ENCODE assay signal across 1 cellular context in the genomic region with DNA sequence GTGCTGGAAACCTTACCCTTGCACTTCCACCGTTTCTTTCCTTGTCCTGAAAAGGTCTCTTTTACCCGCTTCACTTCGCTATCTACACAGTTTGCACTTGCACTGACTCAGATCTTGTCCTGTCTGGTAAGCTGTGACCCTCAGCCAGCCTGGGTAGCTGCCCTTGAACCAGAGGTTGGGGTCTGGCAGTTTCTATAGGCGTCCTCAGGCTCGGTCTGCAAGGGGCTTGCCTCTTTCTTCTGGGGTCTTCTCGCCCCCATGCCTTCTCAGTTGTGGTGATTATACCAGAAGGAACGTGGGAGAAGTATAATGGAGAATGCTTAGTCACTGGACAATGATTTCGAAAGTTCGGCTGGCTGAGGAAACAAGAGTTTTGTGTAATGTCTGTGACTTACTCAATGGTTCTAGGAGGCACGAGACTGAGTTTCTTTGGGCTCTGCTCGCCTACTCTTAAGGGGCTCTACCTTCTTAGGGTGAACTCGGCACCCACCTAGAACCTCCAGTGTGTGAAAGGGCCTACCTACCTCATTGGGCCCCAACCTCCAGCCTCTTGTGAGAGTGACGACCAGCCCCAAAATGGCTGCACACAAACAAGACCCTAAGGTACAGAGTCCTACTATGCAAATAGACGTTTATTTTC.
TF ChIP-seq lines count a peak whose summit lies in the region.

No MANE protein-coding gene starts in this region.

TF ChIP-seq in K562, 482 proteins besides CTCF, POLR2A, EP300 and RAD21 (continued from another document and continues in another):
- TF ChIP-seq ZNF79 (CRISPR knock-in tag; IDR thresholded peaks at IDR 0.05; ENCODE audit: low read depth) (0 out of 2 replicates have a peak, but pooled peaks have one; percentile 19), CC2D1A (IDR thresholded peaks at IDR 0.05) (no peak), EGR1 (conservative IDR thresholded peaks at IDR 0.05) (no peak), CREM (IDR thresholded peaks at IDR 0.05; ENCODE audit: low read depth) (no peak), ZNF764 (CRISPR knock-in tag; IDR thresholded peaks at IDR 0.05; ENCODE audit: low read depth) (no peak), CEBPG (CRISPR knock-in tag; IDR thresholded peaks at IDR 0.05) (0 out of 2 replicates have a peak, but pooled peaks have one; percentile 23), CEBPG (tag; conservative IDR thresholded peaks at IDR 0.05 in 1 of 2, IDR thresholded peaks at IDR 0.05 in 1 of 2) (peak in 1 of 2 experiments; percentile 70; a peak in 3 of 4 replicates), PHB2 (IDR thresholded peaks at IDR 0.05; ENCODE audit: low read depth) (no peak), YBX1 (IDR thresholded peaks at IDR 0.05) (no peak), ZEB2 (IDR thresholded peaks at IDR 0.05) (no peak), NFYB (IDR thresholded peaks at IDR 0.05; ENCODE audit: extremely low read depth, insufficient read length) (no peak), EP400 (IDR thresholded peaks at IDR 0.05) (no peak), NEUROD1 (IDR thresholded peaks at IDR 0.05; ENCODE audit: borderline replicate concordance, low read depth, low read length, partially characterized antibody) (peak; percentile 5), CSDE1 (IDR thresholded peaks at IDR 0.05) (no peak), DMBX1 (CRISPR knock-in tag; IDR thresholded peaks at IDR 0.05; ENCODE audit: borderline replicate concordance) (no peak), KAT7 (CRISPR knock-in tag; IDR thresholded peaks at IDR 0.05; ENCODE audit: borderline replicate concordance) (peak; percentile 15; the same call in 1 of the 2 replicates), ZNF717 (CRISPR knock-in tag; IDR thresholded peaks at IDR 0.05) (no peak), JUN (IDR thresholded peaks at IDR 0.05; ENCODE audit: borderline replicate concordance, low read depth, low read length) (no peak), JUN (CRISPR knock-in tag; IDR thresholded peaks at IDR 0.05; ENCODE audit: borderline replicate concordance) (no peak), USF1 (CRISPR knock-in tag; IDR thresholded peaks at IDR 0.05) (no peak), NR0B1 (IDR thresholded peaks at IDR 0.05; ENCODE audit: partially characterized antibody) (no peak), TCF7L2 (IDR thresholded peaks at IDR 0.05; ENCODE audit: low read depth, low read length) (no peak), ZNF282 (CRISPR knock-in tag; IDR thresholded peaks at IDR 0.05) (no peak), HMG20B (CRISPR knock-in tag; IDR thresholded peaks at IDR 0.05) (no peak), KAT8 (IDR thresholded peaks at IDR 0.05; ENCODE audit: low read depth) (no peak), MTA2 (IDR thresholded peaks at IDR 0.05; ENCODE audit: low read depth) (no peak), ZNF696 (CRISPR knock-in tag; conservative IDR thresholded peaks at IDR 0.05) (no peak), COPS2 (conservative IDR thresholded peaks at IDR 0.05) (no peak), PML (IDR thresholded peaks at IDR 0.05; ENCODE audit: low read length) (0 out of 2 replicates have a peak, but pooled peaks have one; percentile 18), L3MBTL2 (IDR thresholded peaks at IDR 0.05) (no peak), SMARCA4 (IDR thresholded peaks at IDR 0.05) (no peak), ZNF77 (CRISPR knock-in tag; IDR thresholded peaks at IDR 0.05) (no peak)
- TF ChIP-seq, protein P1, sequence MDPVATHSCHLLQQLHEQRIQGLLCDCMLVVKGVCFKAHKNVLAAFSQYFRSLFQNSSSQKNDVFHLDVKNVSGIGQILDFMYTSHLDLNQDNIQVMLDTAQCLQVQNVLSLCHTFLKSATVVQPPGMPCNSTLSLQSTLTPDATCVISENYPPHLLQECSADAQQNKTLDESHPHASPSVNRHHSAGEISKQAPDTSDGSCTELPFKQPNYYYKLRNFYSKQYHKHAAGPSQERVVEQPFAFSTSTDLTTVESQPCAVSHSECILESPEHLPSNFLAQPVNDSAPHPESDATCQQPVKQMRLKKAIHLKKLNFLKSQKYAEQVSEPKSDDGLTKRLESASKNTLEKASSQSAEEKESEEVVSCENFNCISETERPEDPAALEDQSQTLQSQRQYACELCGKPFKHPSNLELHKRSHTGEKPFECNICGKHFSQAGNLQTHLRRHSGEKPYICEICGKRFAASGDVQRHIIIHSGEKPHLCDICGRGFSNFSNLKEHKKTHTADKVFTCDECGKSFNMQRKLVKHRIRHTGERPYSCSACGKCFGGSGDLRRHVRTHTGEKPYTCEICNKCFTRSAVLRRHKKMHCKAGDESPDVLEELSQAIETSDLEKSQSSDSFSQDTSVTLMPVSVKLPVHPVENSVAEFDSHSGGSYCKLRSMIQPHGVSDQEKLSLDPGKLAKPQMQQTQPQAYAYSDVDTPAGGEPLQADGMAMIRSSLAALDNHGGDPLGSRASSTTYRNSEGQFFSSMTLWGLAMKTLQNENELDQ (CRISPR knock-in tag; IDR thresholded peaks at IDR 0.05; ENCODE audit: borderline replicate concordance): no peak
- TF ChIP-seq, protein P2, sequence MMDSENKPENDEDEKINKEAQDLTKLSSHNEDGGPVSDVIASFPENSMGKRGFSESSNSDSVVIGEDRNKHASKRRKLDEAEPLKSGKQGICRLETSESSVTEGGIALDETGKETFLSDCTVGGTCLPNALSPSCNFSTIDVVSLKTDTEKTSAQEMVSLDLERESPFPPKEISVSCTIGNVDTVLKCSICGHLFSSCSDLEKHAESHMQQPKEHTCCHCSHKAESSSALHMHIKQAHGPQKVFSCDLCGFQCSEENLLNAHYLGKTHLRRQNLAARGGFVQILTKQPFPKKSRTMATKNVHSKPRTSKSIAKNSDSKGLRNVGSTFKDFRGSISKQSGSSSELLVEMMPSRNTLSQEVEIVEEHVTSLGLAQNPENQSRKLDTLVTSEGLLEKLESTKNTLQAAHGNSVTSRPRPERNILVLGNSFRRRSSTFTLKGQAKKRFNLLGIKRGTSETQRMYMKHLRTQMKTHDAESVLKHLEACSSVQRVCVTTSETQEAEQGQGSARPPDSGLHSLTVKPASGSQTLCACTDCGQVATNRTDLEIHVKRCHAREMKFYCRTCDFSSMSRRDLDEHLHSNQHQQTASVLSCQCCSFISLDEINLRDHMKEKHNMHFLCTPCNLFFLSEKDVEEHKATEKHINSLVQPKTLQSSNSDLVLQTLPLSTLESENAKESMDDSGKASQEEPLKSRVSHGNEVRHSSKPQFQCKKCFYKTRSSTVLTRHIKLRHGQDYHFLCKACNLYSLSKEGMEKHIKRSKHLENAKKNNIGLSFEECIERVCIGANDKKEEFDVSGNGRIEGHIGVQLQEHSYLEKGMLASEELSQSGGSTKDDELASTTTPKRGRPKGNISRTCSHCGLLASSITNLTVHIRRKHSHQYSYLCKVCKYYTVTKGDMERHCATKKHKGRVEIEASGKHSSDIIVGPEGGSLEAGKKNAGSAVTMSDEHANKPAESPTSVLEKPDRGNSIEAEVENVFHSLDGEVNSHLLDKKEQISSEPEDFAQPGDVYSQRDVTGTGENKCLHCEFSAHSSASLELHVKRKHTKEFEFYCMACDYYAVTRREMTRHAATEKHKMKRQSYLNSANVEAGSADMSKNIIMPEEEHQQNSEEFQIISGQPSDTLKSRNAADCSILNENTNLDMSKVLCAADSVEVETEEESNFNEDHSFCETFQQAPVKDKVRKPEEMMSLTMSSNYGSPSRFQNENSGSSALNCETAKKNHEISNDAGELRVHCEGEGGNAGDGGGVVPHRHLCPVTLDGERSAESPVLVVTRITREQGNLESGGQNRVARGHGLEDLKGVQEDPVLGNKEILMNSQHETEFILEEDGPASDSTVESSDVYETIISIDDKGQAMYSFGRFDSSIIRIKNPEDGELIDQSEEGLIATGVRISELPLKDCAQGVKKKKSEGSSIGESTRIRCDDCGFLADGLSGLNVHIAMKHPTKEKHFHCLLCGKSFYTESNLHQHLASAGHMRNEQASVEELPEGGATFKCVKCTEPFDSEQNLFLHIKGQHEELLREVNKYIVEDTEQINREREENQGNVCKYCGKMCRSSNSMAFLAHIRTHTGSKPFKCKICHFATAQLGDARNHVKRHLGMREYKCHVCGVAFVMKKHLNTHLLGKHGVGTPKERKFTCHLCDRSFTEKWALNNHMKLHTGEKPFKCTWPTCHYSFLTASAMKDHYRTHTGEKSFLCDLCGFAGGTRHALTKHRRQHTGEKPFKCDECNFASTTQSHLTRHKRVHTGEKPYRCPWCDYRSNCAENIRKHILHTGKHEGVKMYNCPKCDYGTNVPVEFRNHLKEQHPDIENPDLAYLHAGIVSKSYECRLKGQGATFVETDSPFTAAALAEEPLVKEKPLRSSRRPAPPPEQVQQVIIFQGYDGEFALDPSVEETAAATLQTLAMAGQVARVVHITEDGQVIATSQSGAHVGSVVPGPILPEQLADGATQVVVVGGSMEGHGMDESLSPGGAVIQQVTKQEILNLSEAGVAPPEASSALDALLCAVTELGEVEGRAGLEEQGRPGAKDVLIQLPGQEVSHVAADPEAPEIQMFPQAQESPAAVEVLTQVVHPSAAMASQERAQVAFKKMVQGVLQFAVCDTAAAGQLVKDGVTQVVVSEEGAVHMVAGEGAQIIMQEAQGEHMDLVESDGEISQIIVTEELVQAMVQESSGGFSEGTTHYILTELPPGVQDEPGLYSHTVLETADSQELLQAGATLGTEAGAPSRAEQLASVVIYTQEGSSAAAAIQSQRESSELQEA (IDR thresholded peaks at IDR 0.05; ENCODE audit: low read depth): no peak
- TF ChIP-seq, protein P3, sequence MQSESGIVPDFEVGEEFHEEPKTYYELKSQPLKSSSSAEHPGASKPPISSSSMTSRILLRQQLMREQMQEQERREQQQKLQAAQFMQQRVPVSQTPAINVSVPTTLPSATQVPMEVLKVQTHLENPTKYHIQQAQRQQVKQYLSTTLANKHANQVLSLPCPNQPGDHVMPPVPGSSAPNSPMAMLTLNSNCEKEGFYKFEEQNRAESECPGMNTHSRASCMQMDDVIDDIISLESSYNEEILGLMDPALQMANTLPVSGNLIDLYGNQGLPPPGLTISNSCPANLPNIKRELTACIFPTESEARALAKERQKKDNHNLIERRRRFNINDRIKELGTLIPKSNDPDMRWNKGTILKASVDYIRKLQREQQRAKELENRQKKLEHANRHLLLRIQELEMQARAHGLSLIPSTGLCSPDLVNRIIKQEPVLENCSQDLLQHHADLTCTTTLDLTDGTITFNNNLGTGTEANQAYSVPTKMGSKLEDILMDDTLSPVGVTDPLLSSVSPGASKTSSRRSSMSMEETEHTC (IDR thresholded peaks at IDR 0.05): no peak
- TF ChIP-seq, protein P4, sequence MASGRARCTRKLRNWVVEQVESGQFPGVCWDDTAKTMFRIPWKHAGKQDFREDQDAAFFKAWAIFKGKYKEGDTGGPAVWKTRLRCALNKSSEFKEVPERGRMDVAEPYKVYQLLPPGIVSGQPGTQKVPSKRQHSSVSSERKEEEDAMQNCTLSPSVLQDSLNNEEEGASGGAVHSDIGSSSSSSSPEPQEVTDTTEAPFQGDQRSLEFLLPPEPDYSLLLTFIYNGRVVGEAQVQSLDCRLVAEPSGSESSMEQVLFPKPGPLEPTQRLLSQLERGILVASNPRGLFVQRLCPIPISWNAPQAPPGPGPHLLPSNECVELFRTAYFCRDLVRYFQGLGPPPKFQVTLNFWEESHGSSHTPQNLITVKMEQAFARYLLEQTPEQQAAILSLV (tag; IDR thresholded peaks at IDR 0.05): no peak
- TF ChIP-seq, protein P5, sequence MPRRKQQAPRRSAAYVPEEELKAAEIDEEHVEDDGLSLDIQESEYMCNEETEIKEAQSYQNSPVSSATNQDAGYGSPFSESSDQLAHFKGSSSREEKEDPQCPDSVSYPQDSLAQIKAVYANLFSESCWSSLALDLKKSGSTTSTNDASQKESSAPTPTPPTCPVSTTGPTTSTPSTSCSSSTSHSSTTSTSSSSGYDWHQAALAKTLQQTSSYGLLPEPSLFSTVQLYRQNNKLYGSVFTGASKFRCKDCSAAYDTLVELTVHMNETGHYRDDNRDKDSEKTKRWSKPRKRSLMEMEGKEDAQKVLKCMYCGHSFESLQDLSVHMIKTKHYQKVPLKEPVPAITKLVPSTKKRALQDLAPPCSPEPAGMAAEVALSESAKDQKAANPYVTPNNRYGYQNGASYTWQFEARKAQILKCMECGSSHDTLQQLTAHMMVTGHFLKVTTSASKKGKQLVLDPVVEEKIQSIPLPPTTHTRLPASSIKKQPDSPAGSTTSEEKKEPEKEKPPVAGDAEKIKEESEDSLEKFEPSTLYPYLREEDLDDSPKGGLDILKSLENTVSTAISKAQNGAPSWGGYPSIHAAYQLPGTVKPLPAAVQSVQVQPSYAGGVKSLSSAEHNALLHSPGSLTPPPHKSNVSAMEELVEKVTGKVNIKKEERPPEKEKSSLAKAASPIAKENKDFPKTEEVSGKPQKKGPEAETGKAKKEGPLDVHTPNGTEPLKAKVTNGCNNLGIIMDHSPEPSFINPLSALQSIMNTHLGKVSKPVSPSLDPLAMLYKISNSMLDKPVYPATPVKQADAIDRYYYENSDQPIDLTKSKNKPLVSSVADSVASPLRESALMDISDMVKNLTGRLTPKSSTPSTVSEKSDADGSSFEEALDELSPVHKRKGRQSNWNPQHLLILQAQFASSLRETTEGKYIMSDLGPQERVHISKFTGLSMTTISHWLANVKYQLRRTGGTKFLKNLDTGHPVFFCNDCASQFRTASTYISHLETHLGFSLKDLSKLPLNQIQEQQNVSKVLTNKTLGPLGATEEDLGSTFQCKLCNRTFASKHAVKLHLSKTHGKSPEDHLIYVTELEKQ (CRISPR knock-in tag; IDR thresholded peaks at IDR 0.05): no peak
- TF ChIP-seq, protein P6, sequence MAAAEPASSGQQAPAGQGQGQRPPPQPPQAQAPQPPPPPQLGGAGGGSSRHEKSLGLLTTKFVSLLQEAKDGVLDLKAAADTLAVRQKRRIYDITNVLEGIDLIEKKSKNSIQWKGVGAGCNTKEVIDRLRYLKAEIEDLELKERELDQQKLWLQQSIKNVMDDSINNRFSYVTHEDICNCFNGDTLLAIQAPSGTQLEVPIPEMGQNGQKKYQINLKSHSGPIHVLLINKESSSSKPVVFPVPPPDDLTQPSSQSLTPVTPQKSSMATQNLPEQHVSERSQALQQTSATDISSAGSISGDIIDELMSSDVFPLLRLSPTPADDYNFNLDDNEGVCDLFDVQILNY (CRISPR knock-in tag; IDR thresholded peaks at IDR 0.05): 0 out of 2 replicates have a peak, but pooled peaks have one; percentile 14
- TF ChIP-seq, protein P7, sequence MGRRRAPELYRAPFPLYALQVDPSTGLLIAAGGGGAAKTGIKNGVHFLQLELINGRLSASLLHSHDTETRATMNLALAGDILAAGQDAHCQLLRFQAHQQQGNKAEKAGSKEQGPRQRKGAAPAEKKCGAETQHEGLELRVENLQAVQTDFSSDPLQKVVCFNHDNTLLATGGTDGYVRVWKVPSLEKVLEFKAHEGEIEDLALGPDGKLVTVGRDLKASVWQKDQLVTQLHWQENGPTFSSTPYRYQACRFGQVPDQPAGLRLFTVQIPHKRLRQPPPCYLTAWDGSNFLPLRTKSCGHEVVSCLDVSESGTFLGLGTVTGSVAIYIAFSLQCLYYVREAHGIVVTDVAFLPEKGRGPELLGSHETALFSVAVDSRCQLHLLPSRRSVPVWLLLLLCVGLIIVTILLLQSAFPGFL (CRISPR knock-in tag; IDR thresholded peaks at IDR 0.05): no peak
